9 cellular contexts compared by ENCODE assay signal in genomic region chr14:70188292-70188607, GRCh38. TPM values are rescaled to one million over a fixed set of nuclear protein-coding genes. Genes with fewer than 3 reads are reported as not detected.
DNase-seq lines count a peak whose midpoint lies in the region; ATAC-seq and TF ChIP-seq lines count a peak whose summit lies in the region.
"Had no signal": no experiment of that assay in that cellular context is flagged by ENCODE, and none has a peak within 500 bp of the region (broad histone marks: within the 10 kb centered on the region; RNA-seq: fewer than 3 reads in every experiment).

No MANE protein-coding gene starts in this region.

- no peaks in the 10 kb centered on the region for H3K36me3 Mint-ChIP-seq in activated T-cell treated with anti-CD3 and anti-CD28 coated beads, Interleukin-2, amount 50 U/mL, for 4 hours (ENCODE audit: insufficient read depth)
- H3K36me3 Mint-ChIP-seq in endothelial cell (ENCODE audit: low read depth, unreplicated experiment): no peaks in the 10 kb centered on the region

- H3K4me1 ChIP-seq in neuron (ENCODE audit: insufficient read depth, low read length): peaks cover 24% of the 10 kb centered on the region

- ATAC-seq in activated T-cell treated with anti-CD3 and anti-CD28 coated beads, Interleukin-2, amount 50 U/mL, for 4 hours: peak; percentile 25 to 39
- ATAC-seq in GM21367 (IDR thresholded peaks at IDR 0.05; ENCODE audit: unreplicated experiment): no peak

- no peak for DNase-seq in activated T-cell treated with anti-CD3 and anti-CD28 coated beads, Interleukin-2, amount 50 U/mL, for 4 hours
- no peak for DNase-seq in activated T-cell treated with anti-CD3 and anti-CD28 coated beads, Interleukin-2, amount 50 U/mL, for 1 hour
- DNase-seq in NCI-H69 (lab: John Stamatoyannopoulos, UW) (peak; percentile 69), endothelial cell (ENCODE audit: low spot score) (no peak), NCI-H2107 treated with DMSO at 0.1 percent for 48 hours (lab: John Stamatoyannopoulos, UW; ENCODE audit: unreplicated experiment) (no peak), HT-29 (ENCODE audit: low spot score) (no peak)

- TF ChIP-seq CTCF in endothelial cell (IDR thresholded peaks at IDR 0.05; ENCODE audit: unreplicated experiment): no peak

- peaks cover 18% of the 10 kb centered on the region for H3K4me1 Mint-ChIP-seq in activated T-cell treated with anti-CD3 and anti-CD28 coated beads, Interleukin-2, amount 50 U/mL, for 4 hours (ENCODE audit: low read depth)
- peaks cover 17% of the 10 kb centered on the region for H3K4me1 Mint-ChIP-seq in endothelial cell (ENCODE audit: unreplicated experiment)

- H3K9me3 Mint-ChIP-seq in activated T-cell treated with anti-CD3 and anti-CD28 coated beads, Interleukin-2, amount 50 U/mL, for 4 hours: no peaks in the 10 kb centered on the region
- no peaks in the 10 kb centered on the region for H3K9me3 Mint-ChIP-seq in endothelial cell (ENCODE audit: unreplicated experiment)

- H3K4me3 ChIP-seq in neuron (ENCODE audit: low read length): peak overlapping the region; percentile 48

- H3K36me3 ChIP-seq in neuron (ENCODE audit: insufficient read depth, low read length): no peaks in the 10 kb centered on the region
- H3K36me3 ChIP-seq: adrenal gland had no signal

- H3K4me3 Mint-ChIP-seq in activated T-cell treated with anti-CD3 and anti-CD28 coated beads, Interleukin-2, amount 50 U/mL, for 4 hours: peak overlapping the region; percentile 66
- peak overlapping the region; percentile 89 for H3K4me3 Mint-ChIP-seq in endothelial cell (ENCODE audit: unreplicated experiment)

- peaks cover 51% of the 10 kb centered on the region for H3K27me3 ChIP-seq in neuron (ENCODE audit: insufficient read depth, low read length)

- no peak overlapping the region for H3K27ac Mint-ChIP-seq in endothelial cell (ENCODE audit: unreplicated experiment)

- H3K27me3 Mint-ChIP-seq in activated T-cell treated with anti-CD3 and anti-CD28 coated beads, Interleukin-2, amount 50 U/mL, for 4 hours (ENCODE audit: low read depth): peaks cover 57% of the 10 kb centered on the region
- peaks cover 17% of the 10 kb centered on the region for H3K27me3 Mint-ChIP-seq in endothelial cell (ENCODE audit: unreplicated experiment)

- H2AFZ ChIP-seq in neuron (ENCODE audit: low read depth, low read length): peak overlapping the region; percentile 89

- H3K9me3 ChIP-seq in neuron (ENCODE audit: low read length): no peaks in the 10 kb centered on the region
- H3K9me3 ChIP-seq: adrenal gland had no signal

RNA-seq across cellular contexts. Expression of gene SLC8A3, which starts 0.5 kb away (rescaled TPM):
- under 1 TPM; 0.15 to 0.21 (median 0.16) TPM for total RNA-seq in activated T-cell treated with anti-CD3 and anti-CD28 coated beads, Interleukin-2, amount 50 U/mL, for 4 hours
- 0.13 TPM for total RNA-seq in endothelial cell (ENCODE audit: unreplicated experiment)
- total RNA-seq in HT-29 (2014; rRNA removed; shearing (Covaris generic)): not detected in 2 replicates
